ENCODE assay signal across 8 cellular contexts in genomic region chr19:10653732-10654609, GRCh38. TPM values are rescaled to one million over a fixed set of nuclear protein-coding genes. Genes with fewer than 3 reads are reported as not detected.
DNase-seq lines count a peak whose midpoint lies in the region; ATAC-seq and TF ChIP-seq lines count a peak whose summit lies in the region.

TSS of gene ILF3 (plus strand) at chr19:10654346. CDS start at chr19:10670606, 16,260 bp downstream.

- H3K4me3 ChIP-seq in heart right ventricle: peak within 1 kb of the TSS; percentile 67 to 100 (median 92)
- peak within 1 kb of the TSS; percentile 85 to 100 (median 94) for H3K4me3 ChIP-seq in upper lobe of left lung

- peak within 1 kb of the TSS; percentile 84 to 99 (median 96) for H3K27ac ChIP-seq in heart right ventricle
- peak within 1 kb of the TSS; percentile 94 to 99 (median 98) for H3K27ac ChIP-seq in upper lobe of left lung

- H3K36me3 Mint-ChIP-seq in T-helper 1 cell treated with Interleukin-12 subunit alpha and Interleukin-12 subunit beta and Interleukin-4 antibody, amounts not matched to agents 30 μg/mL and 1 μg/mL, for 36 hours (ENCODE audit: low read depth): peaks cover 24% of the 10 kb centered on the region

- no peaks in the 10 kb centered on the region for H3K27me3 ChIP-seq in heart right ventricle
- H3K27me3 ChIP-seq in upper lobe of left lung: no peaks in the 10 kb centered on the region

- H3K36me3 ChIP-seq in heart right ventricle (peaks cover 0 to 19% (median 0%) of the 10 kb centered on the region in 9 donors), upper lobe of left lung (peaks cover 0 to 6% (median 3%) of the 10 kb centered on the region in 4 donors)

- TF ChIP-seq CTCF in GM13977 (IDR thresholded peaks at IDR 0.05; ENCODE audit: extremely low read depth, insufficient read depth, missing control alignments) (no peak), heart right ventricle (IDR thresholded peaks at IDR 0.05) (no peak), upper lobe of left lung (IDR thresholded peaks at IDR 0.05) (peak in 4 of 6 experiments; percentile 28 to 37 (median 31))

- DNase-seq in GM13977 (ENCODE audit: low spot score) (peak; percentile 98), NCI-H1694 (lab: John Stamatoyannopoulos, UW) (peak; percentile 98), amniotic stem cell (lab: John Stamatoyannopoulos, UW) (peak; percentile 100), heart right ventricle (peak; percentile 99 to 100), posterior cingulate gyrus (peak; percentile 97 to 100 (median 98)), upper lobe of left lung (peak; percentile 99 to 100)

- peaks cover 39% of the 10 kb centered on the region for H3K4me1 Mint-ChIP-seq in T-helper 1 cell treated with Interleukin-12 subunit alpha and Interleukin-12 subunit beta and Interleukin-4 antibody, amounts not matched to agents 30 μg/mL and 1 μg/mL, for 36 hours (ENCODE audit: low read depth)

- intact Hi-C loops in heart right ventricle (cut with DNase I) (loop anchor here in 3 of 10 donors (1.0 to 10.0 kb wide), 3 partner anchors 47 to 159 kb away; partner anchors contain the start of genes CDKN2D (in 2 of the 3), KRI1 (in 2 of the 3) and QTRT1 (in 1 of the 3)), posterior cingulate gyrus (cut with DNase I) (loop anchor here (2.0 to 10.0 kb wide), 3 partner anchors 47 to 149 kb away; partner anchors contain the start of genes CDKN2D, KEAP1, KRI1 and QTRT1)

- peaks cover 7 to 53% (median 40%) of the 10 kb centered on the region in 9 donors for H3K4me1 ChIP-seq in heart right ventricle
- H3K4me1 ChIP-seq in upper lobe of left lung: peaks cover 34 to 59% (median 44%) of the 10 kb centered on the region in 4 donors

- TF ChIP-seq POLR2A in upper lobe of left lung (IDR thresholded peaks at IDR 0.05): peak; percentile 69 to 98 (median 95)

- H3K9me3 ChIP-seq in heart right ventricle: no peaks in the 10 kb centered on the region
- no peaks in the 10 kb centered on the region for H3K9me3 ChIP-seq in upper lobe of left lung

- no peaks in the 10 kb centered on the region for H3K9me3 Mint-ChIP-seq in T-helper 1 cell treated with Interleukin-12 subunit alpha and Interleukin-12 subunit beta and Interleukin-4 antibody, amounts not matched to agents 30 μg/mL and 1 μg/mL, for 36 hours

- WGBS in heart right ventricle, 2 donors: 0 to 1% methylated on average over 73 to 91 of the region's 91 CpGs
- WGBS in upper lobe of left lung, 2 donors: 0% methylated on average over 42 to 83 of the region's 91 CpGs

- peak within 1 kb of the TSS; percentile 95 for H3K4me3 Mint-ChIP-seq in T-helper 1 cell treated with Interleukin-12 subunit alpha and Interleukin-12 subunit beta and Interleukin-4 antibody, amounts not matched to agents 30 μg/mL and 1 μg/mL, for 36 hours

- peak within 1 kb of the TSS; percentile 98 for H3K27ac Mint-ChIP-seq in T-helper 1 cell treated with Interleukin-12 subunit alpha and Interleukin-12 subunit beta and Interleukin-4 antibody, amounts not matched to agents 30 μg/mL and 1 μg/mL, for 36 hours

- in situ Hi-C loops in GM13977 (cut with MboI; ENCODE audit: low pct_unique_long_range_greater_than_20kb, low sequenced_read_pairs, unreplicated experiment): no loop called here

- peak in 1 of 4 donors; percentile 87 for TF ChIP-seq EP300 in upper lobe of left lung (IDR thresholded peaks at IDR 0.05)

- ATAC-seq in HG02884 (IDR thresholded peaks at IDR 0.05; ENCODE audit: unreplicated experiment) (peak; percentile 68), heart right ventricle (peak; percentile 90 to 97 (median 94)), upper lobe of left lung (ENCODE audit: low FRiP score in 2 of 2) (peak; percentile 96 to 98)

- peaks cover 3% of the 10 kb centered on the region for H3K27me3 Mint-ChIP-seq in T-helper 1 cell treated with Interleukin-12 subunit alpha and Interleukin-12 subunit beta and Interleukin-4 antibody, amounts not matched to agents 30 μg/mL and 1 μg/mL, for 36 hours (ENCODE audit: low read depth)

RNA-seq across cellular contexts. Expression of gene ILF3, which starts in this region (rescaled TPM):
- total RNA-seq in heart right ventricle (100 to 1,000 TPM; 102 to 129 (median 112) TPM), upper lobe of left lung (100 to 1,000 TPM; 121 to 193 (median 169) TPM)
- polyA plus RNA-seq in heart right ventricle: 10 to 100 TPM; 68.1 to 90.3 TPM

Comparison
In these comparisons a context has a peak if more than half of its experiments do, and no peak if none do; other contexts are left out.
1. Peak in every context shown above with its lines: DNase-seq, ATAC-seq, H3K4me3 ChIP-seq and H3K27ac ChIP-seq.
2. CTCF ChIP-seq: peak in upper lobe of left lung (4 of 6); none in GM13977 (single experiment) and heart right ventricle (0 of 9).